21 cellular contexts compared by ENCODE assay signal in the genomic region with DNA sequence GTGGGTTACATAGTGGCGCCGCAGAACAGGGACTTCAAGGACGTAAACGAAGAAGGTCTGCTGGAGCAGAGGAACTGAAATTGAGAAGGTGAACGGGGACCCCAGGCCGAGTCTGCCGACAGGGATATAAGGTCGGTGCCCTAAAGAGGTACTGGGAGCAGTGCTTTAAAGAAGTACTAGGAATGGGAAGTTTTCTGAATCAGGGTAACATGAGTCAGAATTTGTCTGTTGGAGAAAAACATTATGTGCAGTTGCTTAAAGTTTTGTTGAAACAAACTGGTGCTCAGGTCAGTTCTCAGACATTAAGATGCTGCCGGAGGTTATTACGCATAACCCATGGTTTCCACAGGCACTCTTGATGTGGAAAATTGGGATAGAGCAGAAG. TPM values are rescaled to one million over a fixed set of nuclear protein-coding genes. Genes with fewer than 3 reads are reported as not detected.
DNase-seq lines count a peak whose midpoint lies in the region; ATAC-seq and TF ChIP-seq lines count a peak whose summit lies in the region.
"Had no signal": no experiment of that assay in that cellular context is flagged by ENCODE, and none has a peak within 500 bp of the region (broad histone marks: within the 10 kb centered on the region; RNA-seq: fewer than 3 reads in every experiment).

No MANE protein-coding gene starts in this region.

- H3K36me3 Mint-ChIP-seq in Caco-2 (ENCODE audit: insufficient read depth, unreplicated experiment) = peaks cover 5% of the 10 kb centered on the region
- H3K36me3 Mint-ChIP-seq in neural crest cell (ENCODE audit: low read depth) = no peaks in the 10 kb centered on the region
- no peaks in the 10 kb centered on the region for H3K36me3 Mint-ChIP-seq in osteocyte (ENCODE audit: unreplicated experiment)
- no peaks in the 10 kb centered on the region for H3K36me3 Mint-ChIP-seq in type B pancreatic cell
- H3K36me3 Mint-ChIP-seq: CD14-positive monocyte; CD4-positive, alpha-beta memory T cell; CD4-positive, CD25-positive, alpha-beta regulatory T cell; CD8-positive, alpha-beta memory T cell had no signal

- peaks cover 26% of the 10 kb centered on the region for H3K4me1 Mint-ChIP-seq in Caco-2 (ENCODE audit: low read depth, unreplicated experiment)
- peaks cover 28% of the 10 kb centered on the region for H3K4me1 Mint-ChIP-seq in neural crest cell
- no peaks in the 10 kb centered on the region for H3K4me1 Mint-ChIP-seq in osteocyte (ENCODE audit: unreplicated experiment)
- peaks cover 8% of the 10 kb centered on the region for H3K4me1 Mint-ChIP-seq in type B pancreatic cell (ENCODE audit: unreplicated experiment)
- H3K4me1 Mint-ChIP-seq: CD14-positive monocyte; CD4-positive, alpha-beta memory T cell; CD4-positive, CD25-positive, alpha-beta regulatory T cell; CD8-positive, alpha-beta memory T cell had no signal

- H3K9me3 Mint-ChIP-seq in Caco-2 (ENCODE audit: unreplicated experiment) (peaks cover 9% of the 10 kb centered on the region), neural crest cell (no peaks in the 10 kb centered on the region), osteocyte (ENCODE audit: unreplicated experiment) (no peaks in the 10 kb centered on the region), type B pancreatic cell (no peaks in the 10 kb centered on the region)
- H3K9me3 Mint-ChIP-seq: CD4-positive, alpha-beta memory T cell; CD8-positive, alpha-beta memory T cell had no signal

- DNase-seq in Caco-2 = no peak
- no peak for DNase-seq in neural crest cell (ENCODE audit: low read depth, low spot score)
- peak; percentile 53 for DNase-seq in osteocyte (ENCODE audit: extremely low spot score, unreplicated experiment)
- no peak for DNase-seq in type B pancreatic cell (ENCODE audit: extremely low spot score, unreplicated experiment)
- DNase-seq in head of caudate nucleus = no peak
- DNase-seq in Right ventricle myocardium inferior (ENCODE audit: missing footprints) = no peak
- DNase-seq: 8988T; ACHN; BE2C; C1 segment of cervical spinal cord; Calu3; CD4-positive, alpha-beta memory T cell; CD4-positive, CD25-positive, alpha-beta regulatory T cell; CD8-positive, alpha-beta memory T cell; COR-L47; DMS79 treated with DMSO at 0.1 percent for 48 hours; GF-D8 had no signal

- no peak for TF ChIP-seq CTCF in Caco-2 (IDR thresholded peaks at IDR 0.05; ENCODE audit: insufficient read depth in 1 of 2, low read depth in 1 of 2, low read length in 1 of 2, severe bottlenecking in 1 of 2, unreplicated experiment in 1 of 2)
- TF ChIP-seq CTCF in neural crest cell (conservative IDR thresholded peaks at IDR 0.05) = no peak
- TF ChIP-seq CTCF in osteocyte (IDR thresholded peaks at IDR 0.05) = no peak
- TF ChIP-seq CTCF in type B pancreatic cell (conservative IDR thresholded peaks at IDR 0.05) = no peak

- H3K36me3 ChIP-seq in Caco-2 (ENCODE audit: control insufficient read depth, insufficient read depth, low read length) = no peaks in the 10 kb centered on the region
- H3K36me3 ChIP-seq: BE2C, BLaER1 had no signal

- H3K4me3 Mint-ChIP-seq in Caco-2 (ENCODE audit: unreplicated experiment) = peak overlapping the region; percentile 42
- no peak overlapping the region for H3K4me3 Mint-ChIP-seq in neural crest cell
- H3K4me3 Mint-ChIP-seq in osteocyte (ENCODE audit: unreplicated experiment) = no peak overlapping the region
- no peak overlapping the region for H3K4me3 Mint-ChIP-seq in type B pancreatic cell
- H3K4me3 Mint-ChIP-seq: CD14-positive monocyte; CD4-positive, alpha-beta memory T cell; CD4-positive, CD25-positive, alpha-beta regulatory T cell; CD8-positive, alpha-beta memory T cell had no signal

- BruUV-seq in Caco-2 (replicated peaks; lab: Mats Ljungman, UMichigan) = no TSS peak

- H3K27me3 Mint-ChIP-seq in Caco-2 (ENCODE audit: insufficient read depth, unreplicated experiment) (no peaks in the 10 kb centered on the region), neural crest cell (ENCODE audit: low read depth) (no peaks in the 10 kb centered on the region), osteocyte (ENCODE audit: unreplicated experiment) (peaks cover 32% of the 10 kb centered on the region), type B pancreatic cell (no peaks in the 10 kb centered on the region)
- H3K27me3 Mint-ChIP-seq: CD4-positive, CD25-positive, alpha-beta regulatory T cell had no signal

- H3K27ac Mint-ChIP-seq in Caco-2 (ENCODE audit: unreplicated experiment) (peak overlapping the region; percentile 83), neural crest cell (ENCODE audit: unreplicated experiment) (peak overlapping the region; percentile 78), osteocyte (ENCODE audit: unreplicated experiment) (no peak overlapping the region), type B pancreatic cell (peak overlapping the region; percentile 16)
- H3K27ac Mint-ChIP-seq: CD14-positive monocyte; CD4-positive, alpha-beta memory T cell had no signal

- CTCF ChIA-PET in Caco-2 (lab: Charles Lee) = interaction anchor here (1.0 kb wide), 1 partner anchor 81 kb away, joined by 3 read pairs; no protein-coding TSS in a partner anchor

- intact Hi-C loops in Caco-2 (cut with micrococcal nuclease; ENCODE audit: unreplicated experiment) = loop anchor here (1.0 to 10.0 kb wide), 2 partner anchors 45 to 227 kb away; a partner anchor contains a TSS
- intact Hi-C loops in head of caudate nucleus (cut with DNase I) = no loop called here
- intact Hi-C loops in Right ventricle myocardium inferior (cut with DNase I) = loop anchor here (10.0 kb wide), 1 partner anchor 503 kb away; no protein-coding TSS in a partner anchor

- H3K9me3 ChIP-seq in Caco-2 = no peaks in the 10 kb centered on the region
- H3K9me3 ChIP-seq: BE2C, BLaER1 had no signal

- POLR2A ChIA-PET in Caco-2 (lab: Charles Lee) = no interaction called here

- ATAC-seq in Right ventricle myocardium inferior (no peak), GM21423 (IDR thresholded peaks at IDR 0.05; ENCODE audit: unreplicated experiment) (no peak)

- H3K4me3 ChIP-seq in Caco-2 (ENCODE audit: low read depth, low read length) = no peak overlapping the region
- H3K4me3 ChIP-seq: BLaER1 had no signal

- H3K27me3 ChIP-seq in Caco-2 (replicated peaks; ENCODE audit: control insufficient read depth, insufficient read depth, low read length) = no peaks in the 10 kb centered on the region
- H3K27me3 ChIP-seq: BLaER1 had no signal

- peaks cover 71% of the 10 kb centered on the region for H3K4me1 ChIP-seq in Caco-2
- H3K4me1 ChIP-seq: BE2C, BLaER1 had no signal

RNA-seq across cellular contexts. Expression of a gene that starts 14.8 kb away (rescaled TPM):
- total RNA-seq in Caco-2 (2022) (2.6 and 3.8 TPM in 2 replicates), neural crest cell (not detected in 2 replicates), osteocyte (not detected in 2 replicates), type B pancreatic cell (ENCODE audit: low replicate concordance) (not detected in 2 replicates), Right ventricle myocardium inferior (not detected)
- total RNA-seq: A673; Calu3; CD4-positive, alpha-beta memory T cell; CD4-positive, CD25-positive, alpha-beta regulatory T cell; CD8-positive, alpha-beta memory T cell had no signal

RNA-seq across cellular contexts. Expression of a gene that starts 44.9 kb away (rescaled TPM):
- total RNA-seq in Caco-2 (2022) (264 and 310 TPM in 2 replicates), neural crest cell (356 and 377 TPM in 2 replicates), osteocyte (245 and 279 TPM in 2 replicates), type B pancreatic cell (ENCODE audit: low replicate concordance) (388 and 417 TPM in 2 replicates), Right ventricle myocardium inferior (120 TPM)
